1 cellular context compared by ENCODE assay signal in genomic region chr7:108299251-108300014, GRCh38.
TF ChIP-seq lines count a peak whose summit lies in the region.

No MANE protein-coding gene starts in this region.

TF ChIP-seq in K562, 482 proteins besides CTCF, POLR2A, EP300 and RAD21 (continued from another document):
- TF ChIP-seq SMAD2 (IDR thresholded peaks at IDR 0.05; ENCODE audit: low read depth, low read length) = no peak
- TF ChIP-seq MTA2 (IDR thresholded peaks at IDR 0.05; ENCODE audit: low read depth) = no peak
